In the genomic region with DNA sequence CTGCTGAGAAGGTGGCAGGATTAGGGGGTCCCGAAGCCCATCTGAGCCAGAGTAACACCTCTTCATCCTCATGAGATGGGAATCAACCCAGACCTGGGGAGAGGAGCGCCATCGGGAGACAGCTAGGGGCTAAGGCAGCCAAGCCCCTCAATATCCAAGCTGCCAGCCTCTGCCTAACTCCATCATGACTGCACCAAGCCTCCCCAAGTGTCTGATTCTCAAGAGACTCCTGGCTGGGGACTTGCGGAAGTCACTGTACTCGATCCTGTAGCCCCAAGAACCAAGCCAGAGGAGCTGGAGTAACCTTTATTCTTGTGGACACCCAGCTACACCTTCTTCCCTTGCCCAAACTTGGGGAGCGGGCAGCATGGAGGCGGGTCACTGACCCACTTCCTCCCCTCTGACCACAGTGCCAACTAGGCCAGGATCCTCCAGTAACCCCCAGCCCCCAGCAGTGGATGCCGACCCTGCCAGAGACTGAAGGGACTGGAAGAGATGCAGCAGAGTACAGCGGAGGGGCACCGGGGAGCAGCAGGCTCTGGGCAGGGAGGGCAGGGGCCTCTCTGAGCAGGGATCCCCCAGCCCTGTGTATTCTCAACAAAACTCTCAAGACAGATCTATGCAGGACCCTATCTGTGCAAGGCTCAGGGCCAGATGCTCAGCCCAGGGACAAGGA, we compare ENCODE assay signal across 11 cellular contexts. TPM values are rescaled to one million over a fixed set of nuclear protein-coding genes. Genes with fewer than 3 reads are reported as not detected.
DNase-seq lines count a peak whose midpoint lies in the region; ATAC-seq, FAIRE-seq and TF ChIP-seq lines count a peak whose summit lies in the region.
"Had no signal": no experiment of that assay in that cellular context is flagged by ENCODE, and none has a peak within 500 bp of the region (broad histone marks: within the 10 kb centered on the region; RNA-seq: fewer than 3 reads in every experiment).

No MANE protein-coding gene starts in this region.

- peaks cover 3% of the 10 kb centered on the region in 2 experiments for H3K36me3 ChIP-seq in SK-N-SH (replicated peaks in 1 of 2; ENCODE audit: control insufficient read depth in 1 of 2, insufficient read depth in 2 of 2, low read length in 1 of 2)
- no peaks in the 10 kb centered on the region for H3K36me3 ChIP-seq in astrocyte (ENCODE audit: insufficient read depth, low read length)
- H3K36me3 ChIP-seq in lower lobe of right lung, result peaks cover 29% of the 10 kb centered on the region
- H3K36me3 ChIP-seq in tibial artery, result peaks cover 12 to 19% (median 17%) of the 10 kb centered on the region in 3 donors

- no peaks in the 10 kb centered on the region for H3K9me3 ChIP-seq in SK-N-SH
- H3K9me3 ChIP-seq in astrocyte (ENCODE audit: insufficient read depth, low read depth, low read length), result no peaks in the 10 kb centered on the region
- no peaks in the 10 kb centered on the region for H3K9me3 ChIP-seq in lower lobe of right lung
- H3K9me3 ChIP-seq in tibial artery, result no peaks in the 10 kb centered on the region

- H3K27me3 ChIP-seq in SK-N-SH (ENCODE audit: insufficient read depth) (no peaks in the 10 kb centered on the region), astrocyte (ENCODE audit: insufficient read depth, low read length) (no peaks in the 10 kb centered on the region), lower lobe of right lung (ENCODE audit: low read depth) (no peaks in the 10 kb centered on the region), tibial artery (no peaks in the 10 kb centered on the region)

- no peak for TF ChIP-seq RAD21 in SK-N-SH (IDR thresholded peaks at IDR 0.05; ENCODE audit: low read length)

- H3K4me2 ChIP-seq in SK-N-SH, result peak overlapping the region; percentile 83
- H3K4me2 ChIP-seq in astrocyte (ENCODE audit: low read length), result peak overlapping the region; percentile 78

- H3K4me3 Mint-ChIP-seq in astrocyte (ENCODE audit: unreplicated experiment) (no peak overlapping the region), mesothelial cell of epicardium (no peak overlapping the region)
- H3K4me3 Mint-ChIP-seq in activated T-helper 17 cell treated with anti-CD3 and anti-CD28 coated beads, Interleukin-2, amount 50 U/mL, for 72 hours, result no peak overlapping the region
- no peak overlapping the region for H3K4me3 Mint-ChIP-seq in activated CD4-positive, alpha-beta T cell treated with anti-CD3 and anti-CD28 coated beads, Interleukin-2, amount 10 ng/mL, durations not matched to agents 24 days and 14 days
- H3K4me3 Mint-ChIP-seq: T-helper 1 cell treated with Interleukin-12 subunit alpha and Interleukin-12 subunit beta and Interleukin-4 antibody, amounts not matched to agents 30 μg/mL and 1 μg/mL, for 36 hours had no signal

- H3K27me3 Mint-ChIP-seq in astrocyte (ENCODE audit: low read depth, unreplicated experiment) (no peaks in the 10 kb centered on the region), mesothelial cell of epicardium (ENCODE audit: low read depth) (no peaks in the 10 kb centered on the region)
- H3K27me3 Mint-ChIP-seq in activated T-helper 17 cell treated with anti-CD3 and anti-CD28 coated beads, Interleukin-2, amount 50 U/mL, for 72 hours, result no peaks in the 10 kb centered on the region
- no peaks in the 10 kb centered on the region for H3K27me3 Mint-ChIP-seq in activated CD4-positive, alpha-beta T cell treated with anti-CD3 and anti-CD28 coated beads, Interleukin-2, amount 10 ng/mL, durations not matched to agents 24 days and 14 days

- H3K36me3 Mint-ChIP-seq in astrocyte (ENCODE audit: low read depth, unreplicated experiment) (peaks cover 2% of the 10 kb centered on the region), mesothelial cell of epicardium (no peaks in the 10 kb centered on the region)
- H3K36me3 Mint-ChIP-seq in activated T-helper 17 cell treated with anti-CD3 and anti-CD28 coated beads, Interleukin-2, amount 50 U/mL, for 72 hours (ENCODE audit: low read depth), result peaks cover 6% of the 10 kb centered on the region
- H3K36me3 Mint-ChIP-seq in activated CD4-positive, alpha-beta T cell treated with anti-CD3 and anti-CD28 coated beads, Interleukin-2, amount 10 ng/mL, durations not matched to agents 24 days and 14 days (ENCODE audit: low read depth), result no peaks in the 10 kb centered on the region

- H3K27ac ChIP-seq in SK-N-SH (ENCODE audit: low read depth in 2 of 2, low read length in 1 of 2), result peak overlapping the region; percentile 86 to 97
- no peak overlapping the region for H3K27ac ChIP-seq in astrocyte (ENCODE audit: low read depth, low read length)
- H3K27ac ChIP-seq in lower lobe of right lung, result peak overlapping the region; percentile 58
- H3K27ac ChIP-seq in tibial artery, result peak overlapping the region; percentile 84 to 91

- peak overlapping the region; percentile 54 for H3K9ac ChIP-seq in SK-N-SH
- H3K9ac ChIP-seq in astrocyte (ENCODE audit: low read length), result peak overlapping the region; percentile 77

- peaks cover 49% of the 10 kb centered on the region for H3K79me2 ChIP-seq in SK-N-SH (ENCODE audit: insufficient read depth)
- H3K79me2 ChIP-seq in astrocyte (ENCODE audit: insufficient read depth, low read length), result peaks cover 31% of the 10 kb centered on the region

- peaks cover 21% of the 10 kb centered on the region for H3F3A ChIP-seq in SK-N-SH (replicated peaks; ENCODE audit: insufficient read depth)

- no peak for ATAC-seq in SK-N-SH treated with all-trans-retinoic acid at 6 μM for 48 hours
- no peak for ATAC-seq in lower lobe of right lung
- no peak for ATAC-seq in activated T-helper 17 cell treated with anti-CD3 and anti-CD28 coated beads, Interleukin-2, amount 50 U/mL, for 72 hours (replicated peaks)

- WGBS in SK-N-SH (ENCODE audit: low lambda C conversion rate), result 91% methylated on average over 6 of the region's 10 CpGs

- POLR2A ChIA-PET in SK-N-SH (lab: Yijun Ruan, JAX), result no interaction called here

- TF ChIP-seq EP300 in SK-N-SH (IDR thresholded peaks at IDR 0.05; ENCODE audit: borderline replicate concordance in 1 of 2, low read depth in 1 of 2, low read length in 1 of 2), result no peak

- H3K27ac Mint-ChIP-seq in astrocyte (ENCODE audit: unreplicated experiment) (no peak overlapping the region), mesothelial cell of epicardium (no peak overlapping the region)
- no peak overlapping the region for H3K27ac Mint-ChIP-seq in activated T-helper 17 cell treated with anti-CD3 and anti-CD28 coated beads, Interleukin-2, amount 50 U/mL, for 72 hours
- no peak overlapping the region for H3K27ac Mint-ChIP-seq in activated CD4-positive, alpha-beta T cell treated with anti-CD3 and anti-CD28 coated beads, Interleukin-2, amount 10 ng/mL, durations not matched to agents 24 days and 14 days
- H3K27ac Mint-ChIP-seq: T-helper 1 cell treated with Interleukin-12 subunit alpha and Interleukin-12 subunit beta and Interleukin-4 antibody, amounts not matched to agents 30 μg/mL and 1 μg/mL, for 36 hours had no signal

- intact Hi-C loops in lower lobe of right lung (cut with DNase I) (no loop called here), tibial artery (cut with DNase I; ENCODE audit: low total_unique reads) (no loop called here)
- intact Hi-C loops in activated CD4-positive, alpha-beta T cell treated with anti-CD3 and anti-CD28 coated beads, Interleukin-2, amount 10 ng/mL, durations not matched to agents 24 days and 14 days (cut with micrococcal nuclease), result no loop called here

- peaks cover 40 to 60% of the 10 kb centered on the region in 2 experiments for H3K4me1 ChIP-seq in SK-N-SH (ENCODE audit: control insufficient read depth in 1 of 2, insufficient read depth in 2 of 2, low read depth in 1 of 2, low read length in 1 of 2)
- H3K4me1 ChIP-seq in astrocyte (ENCODE audit: insufficient read depth, low read length), result peaks cover 48% of the 10 kb centered on the region
- H3K4me1 ChIP-seq in lower lobe of right lung, result peaks cover 81% of the 10 kb centered on the region
- peaks cover 22 to 96% (median 88%) of the 10 kb centered on the region in 4 donors for H3K4me1 ChIP-seq in tibial artery

- H3K4me1 Mint-ChIP-seq in astrocyte (ENCODE audit: low read depth, unreplicated experiment) (peaks cover 23% of the 10 kb centered on the region), mesothelial cell of epicardium (peaks cover 19% of the 10 kb centered on the region)
- peaks cover 13% of the 10 kb centered on the region for H3K4me1 Mint-ChIP-seq in activated T-helper 17 cell treated with anti-CD3 and anti-CD28 coated beads, Interleukin-2, amount 50 U/mL, for 72 hours
- peaks cover 5% of the 10 kb centered on the region for H3K4me1 Mint-ChIP-seq in activated CD4-positive, alpha-beta T cell treated with anti-CD3 and anti-CD28 coated beads, Interleukin-2, amount 10 ng/mL, durations not matched to agents 24 days and 14 days

- CTCF ChIA-PET in SK-N-SH (lab: Yijun Ruan, JAX), result interaction anchor here (1.1 to 1.7 kb wide), 6 partner anchors 9 to 59 kb away, joined by 3 to 8 read pairs (median 4); no protein-coding TSS in a partner anchor

- H3K9me3 Mint-ChIP-seq in astrocyte (ENCODE audit: unreplicated experiment), result no peaks in the 10 kb centered on the region
- no peaks in the 10 kb centered on the region for H3K9me3 Mint-ChIP-seq in activated T-helper 17 cell treated with anti-CD3 and anti-CD28 coated beads, Interleukin-2, amount 50 U/mL, for 72 hours
- H3K9me3 Mint-ChIP-seq in mesothelial cell of epicardium, result no peaks in the 10 kb centered on the region
- H3K9me3 Mint-ChIP-seq in activated CD4-positive, alpha-beta T cell treated with anti-CD3 and anti-CD28 coated beads, Interleukin-2, amount 10 ng/mL, durations not matched to agents 24 days and 14 days, result no peaks in the 10 kb centered on the region
- H3K9me3 Mint-ChIP-seq: T-helper 1 cell treated with Interleukin-12 subunit alpha and Interleukin-12 subunit beta and Interleukin-4 antibody, amounts not matched to agents 30 μg/mL and 1 μg/mL, for 36 hours had no signal

- H2AFZ ChIP-seq in SK-N-SH (ENCODE audit: low read depth) (no peak overlapping the region), astrocyte (ENCODE audit: low read depth, low read length) (no peak overlapping the region)

- DNase-seq in SK-N-SH, result no peak
- DNase-seq in astrocyte (ENCODE audit: low read depth), result no peak
- no peak for DNase-seq in lower lobe of right lung
- DNase-seq in tibial artery, result no peak
- DNase-seq in mesothelial cell of epicardium (ENCODE audit: low spot score in 2 of 2, unreplicated experiment in 2 of 2), result no peak
- DNase-seq in activated CD4-positive, alpha-beta T cell treated with anti-CD3 and anti-CD28 coated beads, Interleukin-2, amount 10 ng/mL, durations not matched to agents 24 days and 14 days, result no peak
- DNase-seq: activated gamma-delta T cell treated with Interleukin-2 at 50 U/mL for 16 hours had no signal

- peak overlapping the region; percentile 39 to 59; a peak in 3 of 4 replicates for H3K4me3 ChIP-seq in SK-N-SH (ENCODE audit: low read depth in 2 of 2, low read length in 1 of 2)
- H3K4me3 ChIP-seq in astrocyte (ENCODE audit: insufficient read depth, low read depth, low read length), result peak overlapping the region; percentile 49
- peak overlapping the region; percentile 54 for H3K4me3 ChIP-seq in lower lobe of right lung
- H3K4me3 ChIP-seq in tibial artery, result peak overlapping the region; percentile 53 to 56

- TF ChIP-seq CTCF in SK-N-SH (IDR thresholded peaks at IDR 0.05) (no peak), astrocyte (IDR thresholded peaks at IDR 0.05; ENCODE audit: insufficient read depth, low read depth, low read length) (no peak), lower lobe of right lung (IDR thresholded peaks at IDR 0.05) (no peak), tibial artery (IDR thresholded peaks at IDR 0.05) (no peak), mesothelial cell of epicardium (IDR thresholded peaks at IDR 0.05; ENCODE audit: unreplicated experiment) (no peak)

- no peaks in the 10 kb centered on the region for H3K9me2 ChIP-seq in SK-N-SH

- no peak for FAIRE-seq in astrocyte (lab: Jason Lieb, UNC)
- FAIRE-seq: A204.1 had no signal

- H4K20me1 ChIP-seq in SK-N-SH (ENCODE audit: insufficient read depth), result peaks cover 3% of the 10 kb centered on the region
- H4K20me1 ChIP-seq in astrocyte (ENCODE audit: insufficient read depth, low read length), result peaks cover 61% of the 10 kb centered on the region

RNA-seq across cellular contexts. Expression of gene HDAC5, which starts 13.3 kb away (rescaled TPM):
- polyA plus RNA-seq in SK-N-SH (2012; rRNA removed), result 19.0 and 21.0 TPM in 2 replicates
- 6.4 and 12.2 TPM in 2 replicates for polyA plus RNA-seq in SK-N-SH (2012; cell fraction: cytosol; rRNA removed)
- 32.3 and 34.8 TPM in 2 replicates for polyA plus RNA-seq in SK-N-SH (2012; cell fraction: nucleus; rRNA removed)
- total RNA-seq in astrocyte (18.7 and 21.6 TPM in 2 replicates), lower lobe of right lung (59.2 TPM), mesothelial cell of epicardium (33.4 to 34.1 TPM (median 33.5 TPM) in 3 replicates)
- 10 to 100 TPM; 11.0 to 45.4 TPM for total RNA-seq in activated T-helper 17 cell treated with anti-CD3 and anti-CD28 coated beads, Interleukin-2, amount 50 U/mL, for 72 hours
- 16.1 and 17.7 TPM in 2 replicates for total RNA-seq in activated CD4-positive, alpha-beta T cell treated with anti-CD3 and anti-CD28 coated beads, Interleukin-2, amount 10 ng/mL, durations not matched to agents 24 days and 14 days

RNA-seq across cellular contexts. Expression of gene HROB, which starts 31.6 kb away (rescaled TPM):
- 3.2 and 4.0 TPM in 2 replicates for polyA plus RNA-seq in SK-N-SH (2012; rRNA removed)
- 1.3 and 2.0 TPM in 2 replicates for polyA plus RNA-seq in SK-N-SH (2012; cell fraction: cytosol; rRNA removed)
- polyA plus RNA-seq in SK-N-SH (2012; cell fraction: nucleus; rRNA removed), result 10.1 TPM in 2 replicates
- total RNA-seq in astrocyte (1.6 and 2.3 TPM in 2 replicates), lower lobe of right lung (0.50 TPM), mesothelial cell of epicardium (6.0 to 6.4 TPM (median 6.2 TPM) in 3 replicates)
- total RNA-seq in activated T-helper 17 cell treated with anti-CD3 and anti-CD28 coated beads, Interleukin-2, amount 50 U/mL, for 72 hours, result 10 to 100 TPM; 17.9 to 23.2 TPM
- total RNA-seq in activated CD4-positive, alpha-beta T cell treated with anti-CD3 and anti-CD28 coated beads, Interleukin-2, amount 10 ng/mL, durations not matched to agents 24 days and 14 days, result 23.8 and 24.5 TPM in 2 replicates

RNA-seq across cellular contexts. Expression of gene G6PC3, which starts 39.6 kb away (rescaled TPM):
- 158 and 166 TPM in 2 replicates for polyA plus RNA-seq in SK-N-SH (2012; rRNA removed)
- polyA plus RNA-seq in SK-N-SH (2012; cell fraction: cytosol; rRNA removed), result 87.1 and 148 TPM in 2 replicates
- 45.7 and 77.2 TPM in 2 replicates for polyA plus RNA-seq in SK-N-SH (2012; cell fraction: nucleus; rRNA removed)
- total RNA-seq in astrocyte, result 94.5 and 98.5 TPM in 2 replicates
- total RNA-seq in lower lobe of right lung, result 40.1 TPM
- 10 to 100 TPM; 14.9 to 22.8 TPM for total RNA-seq in activated T-helper 17 cell treated with anti-CD3 and anti-CD28 coated beads, Interleukin-2, amount 50 U/mL, for 72 hours
- 58.3 to 63.2 TPM (median 61.4 TPM) in 3 replicates for total RNA-seq in mesothelial cell of epicardium
- 33.3 and 34.1 TPM in 2 replicates for total RNA-seq in activated CD4-positive, alpha-beta T cell treated with anti-CD3 and anti-CD28 coated beads, Interleukin-2, amount 10 ng/mL, durations not matched to agents 24 days and 14 days

RNA-seq across cellular contexts. Expression of gene LSM12, which starts 43.7 kb away (rescaled TPM):
- polyA plus RNA-seq in SK-N-SH (2012; rRNA removed), result 26.6 and 31.3 TPM in 2 replicates
- polyA plus RNA-seq in SK-N-SH (2012; cell fraction: cytosol; rRNA removed), result 33.4 and 36.1 TPM in 2 replicates
- polyA plus RNA-seq in SK-N-SH (2012; cell fraction: nucleus; rRNA removed), result 14.7 and 23.4 TPM in 2 replicates
- total RNA-seq in astrocyte, result 77.0 and 90.5 TPM in 2 replicates
- 39.1 TPM for total RNA-seq in lower lobe of right lung
- 10 to 100 TPM; 78.6 to 87.6 TPM for total RNA-seq in activated T-helper 17 cell treated with anti-CD3 and anti-CD28 coated beads, Interleukin-2, amount 50 U/mL, for 72 hours
- total RNA-seq in mesothelial cell of epicardium, result 51.4 to 60.8 TPM (median 58.0 TPM) in 3 replicates
- 101 and 107 TPM in 2 replicates for total RNA-seq in activated CD4-positive, alpha-beta T cell treated with anti-CD3 and anti-CD28 coated beads, Interleukin-2, amount 10 ng/mL, durations not matched to agents 24 days and 14 days
